1 cellular context compared by ENCODE assay signal in the genomic region with DNA sequence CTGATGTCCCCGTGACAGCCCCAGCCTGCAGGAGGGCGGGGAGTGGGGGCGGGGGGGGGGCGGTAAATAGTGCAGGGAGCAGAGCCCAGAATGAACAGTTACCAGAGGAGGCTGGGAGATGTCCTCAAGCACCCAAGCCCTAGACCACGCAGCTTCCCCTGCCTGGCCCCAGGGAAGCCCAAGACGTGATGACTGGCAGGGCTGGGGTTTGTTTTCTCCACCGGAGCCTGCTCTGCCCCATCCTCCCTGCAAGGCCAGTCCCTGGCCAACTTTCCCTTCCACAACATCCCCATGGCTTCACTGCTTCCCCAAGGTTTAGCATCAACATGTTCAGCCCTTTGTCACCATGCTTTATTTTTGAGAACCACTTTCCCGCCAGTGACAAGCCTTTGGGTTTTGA.
TF ChIP-seq lines count a peak whose summit lies in the region.

No MANE protein-coding gene starts in this region.

TF ChIP-seq in WTC11, 78 proteins besides CTCF, POLR2A, EP300 and RAD21 (continued from another document):
- TF ChIP-seq, protein P1, sequence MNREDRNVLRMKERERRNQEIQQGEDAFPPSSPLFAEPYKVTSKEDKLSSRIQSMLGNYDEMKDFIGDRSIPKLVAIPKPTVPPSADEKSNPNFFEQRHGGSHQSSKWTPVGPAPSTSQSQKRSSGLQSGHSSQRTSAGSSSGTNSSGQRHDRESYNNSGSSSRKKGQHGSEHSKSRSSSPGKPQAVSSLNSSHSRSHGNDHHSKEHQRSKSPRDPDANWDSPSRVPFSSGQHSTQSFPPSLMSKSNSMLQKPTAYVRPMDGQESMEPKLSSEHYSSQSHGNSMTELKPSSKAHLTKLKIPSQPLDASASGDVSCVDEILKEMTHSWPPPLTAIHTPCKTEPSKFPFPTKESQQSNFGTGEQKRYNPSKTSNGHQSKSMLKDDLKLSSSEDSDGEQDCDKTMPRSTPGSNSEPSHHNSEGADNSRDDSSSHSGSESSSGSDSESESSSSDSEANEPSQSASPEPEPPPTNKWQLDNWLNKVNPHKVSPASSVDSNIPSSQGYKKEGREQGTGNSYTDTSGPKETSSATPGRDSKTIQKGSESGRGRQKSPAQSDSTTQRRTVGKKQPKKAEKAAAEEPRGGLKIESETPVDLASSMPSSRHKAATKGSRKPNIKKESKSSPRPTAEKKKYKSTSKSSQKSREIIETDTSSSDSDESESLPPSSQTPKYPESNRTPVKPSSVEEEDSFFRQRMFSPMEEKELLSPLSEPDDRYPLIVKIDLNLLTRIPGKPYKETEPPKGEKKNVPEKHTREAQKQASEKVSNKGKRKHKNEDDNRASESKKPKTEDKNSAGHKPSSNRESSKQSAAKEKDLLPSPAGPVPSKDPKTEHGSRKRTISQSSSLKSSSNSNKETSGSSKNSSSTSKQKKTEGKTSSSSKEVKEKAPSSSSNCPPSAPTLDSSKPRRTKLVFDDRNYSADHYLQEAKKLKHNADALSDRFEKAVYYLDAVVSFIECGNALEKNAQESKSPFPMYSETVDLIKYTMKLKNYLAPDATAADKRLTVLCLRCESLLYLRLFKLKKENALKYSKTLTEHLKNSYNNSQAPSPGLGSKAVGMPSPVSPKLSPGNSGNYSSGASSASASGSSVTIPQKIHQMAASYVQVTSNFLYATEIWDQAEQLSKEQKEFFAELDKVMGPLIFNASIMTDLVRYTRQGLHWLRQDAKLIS (CRISPR knock-in tag; IDR thresholded peaks at IDR 0.05; ENCODE audit: borderline replicate concordance): no peak
- TF ChIP-seq ZNF671 (CRISPR knock-in tag; IDR thresholded peaks at IDR 0.05): no peak
- TF ChIP-seq SOX15 (CRISPR knock-in tag; IDR thresholded peaks at IDR 0.05): no peak
- TF ChIP-seq MYBL2 (CRISPR knock-in tag; IDR thresholded peaks at IDR 0.05): no peak
- TF ChIP-seq NR2C2 (CRISPR knock-in tag; IDR thresholded peaks at IDR 0.05): no peak
- TF ChIP-seq ZNF396 (CRISPR knock-in tag; IDR thresholded peaks at IDR 0.05; ENCODE audit: borderline replicate concordance): no peak
- no peak for TF ChIP-seq GABPB1 (CRISPR knock-in tag; IDR thresholded peaks at IDR 0.05)
- TF ChIP-seq GRHL2 (CRISPR knock-in tag; IDR thresholded peaks at IDR 0.05; ENCODE audit: insufficient replicate concordance, severe bottlenecking): no peak
- TF ChIP-seq TEAD4 (CRISPR knock-in tag; IDR thresholded peaks at IDR 0.05): no peak
- no peak for TF ChIP-seq ESRRA (CRISPR knock-in tag; IDR thresholded peaks at IDR 0.05; ENCODE audit: borderline replicate concordance)
TF ChIP-seq in WTC11: peak in this region for 0.
